Comparison of ENCODE assay signal across 8 cellular contexts in genomic region chr1:58784758-58785423, GRCh38. TPM values are rescaled to one million over a fixed set of nuclear protein-coding genes. Genes with fewer than 3 reads are reported as not detected.
DNase-seq lines count a peak whose midpoint lies in the region; ATAC-seq and TF ChIP-seq lines count a peak whose summit lies in the region.

No MANE protein-coding gene starts in this region.

- H2AFZ ChIP-seq in Loucy (ENCODE audit: low read length), result peak overlapping the region; percentile 89

- no peaks in the 10 kb centered on the region for H3K9me2 ChIP-seq in Loucy (replicated peaks; ENCODE audit: low read depth, low read length)

- H3K36me3 ChIP-seq in Loucy (ENCODE audit: insufficient read depth, low read length) (no peaks in the 10 kb centered on the region), subcutaneous abdominal adipose tissue (ENCODE audit: control insufficient read depth in 5 of 5, insufficient read depth in 5 of 5, low read length in 5 of 5) (peaks cover 4 to 11% (median 9%) of the 10 kb centered on the region in 5 donors)

- H3K79me2 ChIP-seq in Loucy (ENCODE audit: insufficient read depth, low read length), result peaks cover 37% of the 10 kb centered on the region

- H3K27me3 ChIP-seq in Loucy (ENCODE audit: insufficient read depth, low read length, poor library complexity, severe bottlenecking), result no peaks in the 10 kb centered on the region
- H3K27me3 ChIP-seq in subcutaneous abdominal adipose tissue (ENCODE audit: control insufficient read depth in 5 of 5, insufficient read depth in 4 of 5, low read length in 5 of 5), result no peaks in the 10 kb centered on the region

- H4K20me1 ChIP-seq in Loucy (ENCODE audit: insufficient read depth, low read length, poor library complexity, severe bottlenecking), result peaks cover 6% of the 10 kb centered on the region

- H3K9ac ChIP-seq in Loucy (ENCODE audit: low read depth, low read length, poor library complexity, severe bottlenecking) (peak overlapping the region; percentile 94), subcutaneous abdominal adipose tissue (ENCODE audit: low read length in 5 of 5) (peak overlapping the region; percentile 91 to 100 (median 99))

- peak overlapping the region; percentile 87 for H3K4me2 ChIP-seq in Loucy (ENCODE audit: low read depth, low read length, poor library complexity, severe bottlenecking)

- peak overlapping the region; percentile 91 for H3K4me3 ChIP-seq in GM12865 (ENCODE audit: low read depth, low read length)
- peak overlapping the region; percentile 92 for H3K4me3 ChIP-seq in Loucy (ENCODE audit: low read length, poor library complexity, severe bottlenecking)
- peak overlapping the region; percentile 79 to 100 (median 93) for H3K4me3 ChIP-seq in subcutaneous abdominal adipose tissue (ENCODE audit: low read depth in 1 of 5, low read length in 5 of 5)

- no peaks in the 10 kb centered on the region for H3K9me3 ChIP-seq in Loucy (ENCODE audit: insufficient read depth, low read depth, low read length)
- H3K9me3 ChIP-seq in subcutaneous abdominal adipose tissue (ENCODE audit: control insufficient read depth in 5 of 5, low read length in 5 of 5), result peaks cover 0 to 7% (median 0%) of the 10 kb centered on the region in 5 donors

- peaks cover 29% of the 10 kb centered on the region for H3K4me1 ChIP-seq in Loucy (ENCODE audit: insufficient read depth, low read length, poor library complexity, severe bottlenecking)
- H3K4me1 ChIP-seq in subcutaneous abdominal adipose tissue (ENCODE audit: control insufficient read depth in 5 of 5, insufficient read depth in 5 of 5, low read length in 5 of 5), result peaks cover 9 to 32% (median 18%) of the 10 kb centered on the region in 5 donors

- in situ Hi-C loops in SK-MEL-5 (cut with HindIII; ENCODE audit: low pct_unique_long_range_greater_than_20kb, low sequenced_read_pairs), result no loop called here

- no peaks in the 10 kb centered on the region for H3F3A ChIP-seq in Loucy (ENCODE audit: low read depth)

- H3K27ac ChIP-seq in subcutaneous abdominal adipose tissue (ENCODE audit: low read depth, low read length), result peak overlapping the region; percentile 100

- DNase-seq in GM12865 (ENCODE audit: low read depth) (peak; percentile 88), SK-MEL-5 (ENCODE audit: low read depth, low spot score) (peak; percentile 81), germinal center (ENCODE audit: low spot score) (peak; percentile 58), non-pigmented ciliary epithelial cell (ENCODE audit: low read depth) (peak; percentile 74)
- DNase-seq in activated naive CD4-positive, alpha-beta T cell treated with anti-CD3 and anti-CD28 coated beads, Interleukin-2, amount 50 U/mL, for 16 hours, result peak; percentile 80

- TF ChIP-seq CTCF in GM12865 (IDR thresholded peaks at IDR 0.05; ENCODE audit: insufficient read depth, low read depth, low read length, missing control alignments) (peak; percentile 53), Loucy (conservative IDR thresholded peaks at IDR 0.05; ENCODE audit: low read length) (peak; percentile 69)

- no peak for ATAC-seq in HG02588 (IDR thresholded peaks at IDR 0.05; ENCODE audit: unreplicated experiment)

RNA-seq across cellular contexts. Expression of gene JUN, which starts 1.0 kb away (rescaled TPM):
- 4.1 and 5.4 TPM in 2 replicates for total RNA-seq in SK-MEL-5 (2014; rRNA removed; shearing (Covaris generic))
- polyA plus RNA-seq in SK-MEL-5 (2015; cell fraction: cytosol; rRNA removed), result 11.6 and 12.0 TPM in 2 replicates
- 14.0 and 24.8 TPM in 2 replicates for polyA plus RNA-seq in SK-MEL-5 (2015; cell fraction: nucleus; rRNA removed)
